8 cellular contexts compared by ENCODE assay signal in genomic region chr22:45246060-45246985, GRCh38. TPM values are rescaled to one million over a fixed set of nuclear protein-coding genes. Genes with fewer than 3 reads are reported as not detected.
A peak's percentile ranks its signal among the peaks of the same experiment; 100 is the strongest.
DNase-seq lines count a peak whose midpoint lies in the region; ATAC-seq, FAIRE-seq and TF ChIP-seq lines count a peak whose summit lies in the region.

No MANE protein-coding gene starts in this region.

- peak overlapping the region; percentile 97 for H3K27ac Mint-ChIP-seq in osteocyte (ENCODE audit: unreplicated experiment)

- H3K4me3 Mint-ChIP-seq in osteocyte (ENCODE audit: unreplicated experiment): no peak overlapping the region

- no peaks in the 10 kb centered on the region for H3K27me3 ChIP-seq in SJSA1 (replicated peaks)

- no peaks in the 10 kb centered on the region for H3K27me3 Mint-ChIP-seq in osteocyte (ENCODE audit: unreplicated experiment)

- no peaks in the 10 kb centered on the region for H3K9me3 ChIP-seq in SJSA1 (replicated peaks)

- FAIRE-seq in D721Med (lab: Jason Lieb, UNC): no peak

- no peaks in the 10 kb centered on the region for H3K9me3 Mint-ChIP-seq in osteocyte (ENCODE audit: unreplicated experiment)

- DNase-seq in Daoy (ENCODE audit: low read depth) (peak; percentile 94), SJSA1 (ENCODE audit: low read depth in 1 of 2, low spot score in 2 of 2) (peak; percentile 80 to 83), fibroblast of pulmonary artery (ENCODE audit: low read depth) (peak; percentile 91), osteocyte (ENCODE audit: extremely low spot score, unreplicated experiment) (no peak), D721Med (ENCODE audit: insufficient read length, low spot score) (no peak), NCI-H2107 (lab: John Stamatoyannopoulos, UW) (no peak)

- H3K4me3 ChIP-seq in SJSA1 (no peak overlapping the region), fibroblast of pulmonary artery (replicated peaks; ENCODE audit: low read depth, low read length) (no peak overlapping the region)

- H3K4me1 ChIP-seq in SJSA1 (replicated peaks): peaks cover 49% of the 10 kb centered on the region

- H3K36me3 Mint-ChIP-seq in osteocyte (ENCODE audit: unreplicated experiment): no peaks in the 10 kb centered on the region

- no peak for ATAC-seq in GM21737 (IDR thresholded peaks at IDR 0.05; ENCODE audit: unreplicated experiment)
- no peak for ATAC-seq in HG03520 (IDR thresholded peaks at IDR 0.05; ENCODE audit: unreplicated experiment)

- no peak for TF ChIP-seq CTCF in fibroblast of pulmonary artery (IDR thresholded peaks at IDR 0.05; ENCODE audit: low read length, missing control alignments)
- no peak for TF ChIP-seq CTCF in osteocyte (IDR thresholded peaks at IDR 0.05)
- no peak for TF ChIP-seq CTCF in D721Med (IDR thresholded peaks at IDR 0.05; ENCODE audit: insufficient read depth, missing control alignments)

- H3K27ac ChIP-seq in SJSA1: peak overlapping the region; percentile 47

- no peaks in the 10 kb centered on the region for H3K36me3 ChIP-seq in SJSA1

- peaks cover 15% of the 10 kb centered on the region for H3K4me1 Mint-ChIP-seq in osteocyte (ENCODE audit: unreplicated experiment)

RNA-seq across cellular contexts. Expression of gene KIAA0930, which starts 5.6 kb away (rescaled TPM):
- 88.2 and 89.0 TPM in 2 replicates for total RNA-seq in Daoy (2014; rRNA removed; shearing (Covaris generic))
- total RNA-seq in SJSA1 (2014; rRNA removed; shearing (Covaris generic)): 126 and 192 TPM in 2 replicates
- total RNA-seq in osteocyte: 53.1 and 64.7 TPM in 2 replicates

RNA-seq across cellular contexts. Expression of gene UPK3A, which starts 38.4 kb away (rescaled TPM):
- not detected in 2 replicates for total RNA-seq in Daoy (2014; rRNA removed; shearing (Covaris generic))
- total RNA-seq in SJSA1 (2014; rRNA removed; shearing (Covaris generic)): not detected in 2 replicates
- not detected in 2 replicates for total RNA-seq in osteocyte

Comparison
In these comparisons a context has a peak if more than half of its experiments do, and no peak if none do; other contexts are left out.
1. DNase-seq: peak in Daoy (single experiment), SJSA1 (2 of 2) and fibroblast of pulmonary artery (single experiment); none in osteocyte (single experiment), D721Med (single experiment) and NCI-H2107 (single experiment).